Comparison of ENCODE assay signal across 8 cellular contexts in genomic region chr7:129187681-129188371, GRCh38. TPM values are rescaled to one million over a fixed set of nuclear protein-coding genes. Genes with fewer than 3 reads are reported as not detected.
DNase-seq lines count a peak whose midpoint lies in the region; ATAC-seq and TF ChIP-seq lines count a peak whose summit lies in the region.

No MANE protein-coding gene starts in this region.

- no peaks in the 10 kb centered on the region for H3K27me3 ChIP-seq in brain microvascular endothelial cell (replicated peaks)
- no peaks in the 10 kb centered on the region for H3K27me3 ChIP-seq in aorta (ENCODE audit: control insufficient read depth in 1 of 2, insufficient read depth in 2 of 2, low read length in 1 of 2)

- H3K27ac Mint-ChIP-seq in stimulated activated naive CD8-positive, alpha-beta T cell treated with anti-CD3 and anti-CD28 coated beads, Interleukin-15, Interleukin-2, amounts not matched to agents 100 ng/mL and 50 ng/mL, for 24 hours = no peak overlapping the region

- no peaks in the 10 kb centered on the region for H3K9me3 ChIP-seq in mesodermal cell (ENCODE audit: control insufficient read depth, low read length)
- H3K9me3 ChIP-seq in aorta (ENCODE audit: control insufficient read depth, low read length) = no peaks in the 10 kb centered on the region

- ATAC-seq in stimulated activated naive CD8-positive, alpha-beta T cell treated with anti-CD3 and anti-CD28 coated beads, Interleukin-15, Interleukin-2, amounts not matched to agents 100 U/mL and 50 U/mL, for 24 hours = no peak
- ATAC-seq in aorta (ENCODE audit: low FRiP score) (no peak), HG03139 (IDR thresholded peaks at IDR 0.05; ENCODE audit: unreplicated experiment) (no peak), GM21723 (IDR thresholded peaks at IDR 0.05; ENCODE audit: unreplicated experiment) (no peak)

- DNase-seq in stimulated activated naive CD8-positive, alpha-beta T cell treated with anti-CD3 and anti-CD28 coated beads, Interleukin-15, Interleukin-2, amounts not matched to agents 100 U/mL and 50 U/mL, for 24 hours = no peak
- DNase-seq in brain microvascular endothelial cell (no peak), aorta (peak in 1 of 2 donors; percentile 74), activated gamma-delta T cell (lab: John Stamatoyannopoulos, UW) (no peak)

- H3K27me3 Mint-ChIP-seq in stimulated activated naive CD8-positive, alpha-beta T cell treated with anti-CD3 and anti-CD28 coated beads, Interleukin-15, Interleukin-2, amounts not matched to agents 100 ng/mL and 50 ng/mL, for 24 hours = peaks cover 52% of the 10 kb centered on the region

- H3K36me3 ChIP-seq in brain microvascular endothelial cell (replicated peaks) (no peaks in the 10 kb centered on the region), mesodermal cell (ENCODE audit: control insufficient read depth, insufficient read depth, low read length) (peaks cover 19% of the 10 kb centered on the region), aorta (ENCODE audit: control insufficient read depth in 1 of 2, insufficient read depth in 2 of 2, low read length in 1 of 2) (no peaks in the 10 kb centered on the region)

- in situ Hi-C loops in brain microvascular endothelial cell (cut with HindIII; ENCODE audit: low pct_ligation_motif_present, low sequenced_read_pairs) = no loop called here

- H3K4me1 Mint-ChIP-seq in stimulated activated naive CD8-positive, alpha-beta T cell treated with anti-CD3 and anti-CD28 coated beads, Interleukin-15, Interleukin-2, amounts not matched to agents 100 ng/mL and 50 ng/mL, for 24 hours (ENCODE audit: low read depth) = peaks cover 6% of the 10 kb centered on the region

- H3K4me1 ChIP-seq in mesodermal cell (ENCODE audit: control insufficient read depth, insufficient read depth, low read length, poor library complexity, severe bottlenecking) (no peaks in the 10 kb centered on the region), aorta (ENCODE audit: control insufficient read depth in 1 of 2, insufficient read depth in 2 of 2, low read length in 2 of 2) (no peaks in the 10 kb centered on the region)

- peak overlapping the region; percentile 67 for H3K4me3 ChIP-seq in brain microvascular endothelial cell (ENCODE audit: low read depth, low read length)
- H3K4me3 ChIP-seq in mesodermal cell (ENCODE audit: extremely low read depth, insufficient read depth, low read length, poor library complexity, severe bottlenecking) = peak overlapping the region; percentile 83
- H3K4me3 ChIP-seq in aorta (ENCODE audit: low read length in 2 of 2) = peak overlapping the region; percentile 74 to 90

- TF ChIP-seq CTCF in brain microvascular endothelial cell (IDR thresholded peaks at IDR 0.05; ENCODE audit: low read depth, low read length, missing control alignments) = no peak

- peak overlapping the region; percentile 19 for H3K4me3 Mint-ChIP-seq in stimulated activated naive CD8-positive, alpha-beta T cell treated with anti-CD3 and anti-CD28 coated beads, Interleukin-15, Interleukin-2, amounts not matched to agents 100 ng/mL and 50 ng/mL, for 24 hours

- H3K36me3 Mint-ChIP-seq in stimulated activated naive CD8-positive, alpha-beta T cell treated with anti-CD3 and anti-CD28 coated beads, Interleukin-15, Interleukin-2, amounts not matched to agents 100 ng/mL and 50 ng/mL, for 24 hours (ENCODE audit: low read depth) = no peaks in the 10 kb centered on the region

- WGBS in mesodermal cell (ENCODE audit: insufficient coverage in 2 of 2), 2 experiments = 19 to 23% methylated on average over 14 of the region's 14 CpGs
- WGBS in aorta, 2 donors = 20% methylated on average over 14 of the region's 14 CpGs

- H3K27ac ChIP-seq in brain microvascular endothelial cell = no peak overlapping the region
- H3K27ac ChIP-seq in mesodermal cell (ENCODE audit: low read depth, low read length, severe bottlenecking) = no peak overlapping the region
- no peak overlapping the region for H3K27ac ChIP-seq in aorta (ENCODE audit: low read depth in 1 of 2, low read length in 2 of 2)

- intact Hi-C loops in aorta (cut with DNase I) = no loop called here

- H3K9me3 Mint-ChIP-seq in stimulated activated naive CD8-positive, alpha-beta T cell treated with anti-CD3 and anti-CD28 coated beads, Interleukin-15, Interleukin-2, amounts not matched to agents 100 ng/mL and 50 ng/mL, for 24 hours = no peaks in the 10 kb centered on the region

RNA-seq across cellular contexts. Expression of gene SMO, which starts 0.6 kb away (rescaled TPM):
- polyA plus RNA-seq in mesodermal cell (2013, experiment 1 of 2) = 47.5 TPM
- polyA plus RNA-seq in mesodermal cell (2013, experiment 2 of 2) = 43.0 TPM
- 10 to 100 TPM in 1 of 2 donors, 1 to 10 TPM in 1; 7.6 to 17.6 TPM for total RNA-seq in aorta
- 10 to 100 TPM in 1 of 2 donors, 1 to 10 TPM in 1; 2.9 to 13.0 TPM for polyA plus RNA-seq in aorta

RNA-seq across cellular contexts. Expression of gene AHCYL2, which starts 37.0 kb away (rescaled TPM):
- polyA plus RNA-seq in mesodermal cell (2013, experiment 1 of 2) = 13.6 TPM
- 12.1 TPM for polyA plus RNA-seq in mesodermal cell (2013, experiment 2 of 2)
- 10 to 100 TPM; 12.0 to 19.9 TPM for total RNA-seq in aorta
- 1 to 10 TPM; 7.9 to 9.8 TPM for polyA plus RNA-seq in aorta

RNA-seq across cellular contexts. Expression of gene TSPAN33, which starts 43.3 kb away (rescaled TPM):
- polyA plus RNA-seq in mesodermal cell (2013, experiment 1 of 2) = 6.0 TPM
- 6.0 TPM for polyA plus RNA-seq in mesodermal cell (2013, experiment 2 of 2)
- total RNA-seq in aorta = 10 to 100 TPM in 1 of 2 donors, 1 to 10 TPM in 1; 8.3 to 16.5 TPM
- 1 to 10 TPM; 2.5 to 6.9 TPM for polyA plus RNA-seq in aorta
